8 cellular contexts compared by ENCODE assay signal in the genomic region with DNA sequence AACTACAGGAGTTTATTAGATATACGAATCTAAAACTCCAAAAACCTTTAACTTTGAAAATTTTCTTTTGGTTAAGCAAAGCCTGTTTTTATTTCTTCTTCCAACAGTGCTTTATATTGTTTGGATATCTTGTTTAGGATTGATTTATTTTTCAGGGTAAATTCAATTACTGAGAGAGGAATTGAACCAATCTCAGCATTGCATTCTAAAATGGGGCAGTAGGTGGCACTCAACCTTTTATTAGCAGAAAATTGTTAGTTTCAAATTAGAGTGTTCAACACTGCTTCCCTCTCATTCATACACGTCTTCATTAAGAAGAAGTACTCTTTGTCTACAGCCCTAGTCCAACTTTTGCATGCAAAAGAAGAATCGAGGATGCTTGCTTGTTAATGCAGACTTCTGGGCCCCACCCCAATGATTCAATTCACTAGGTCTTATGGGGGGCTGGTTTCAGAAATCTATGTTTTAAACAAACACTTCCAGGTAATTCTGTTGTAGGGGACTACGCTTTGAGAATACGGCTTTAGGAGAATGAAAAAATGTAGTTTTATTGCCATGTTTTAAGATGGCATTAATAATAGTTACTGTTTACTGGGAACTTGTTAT. TPM values are rescaled to one million over a fixed set of nuclear protein-coding genes. Genes with fewer than 3 reads are reported as not detected.
A peak's percentile ranks its signal among the peaks of the same experiment; 100 is the strongest.
DNase-seq lines count a peak whose midpoint lies in the region; ATAC-seq and TF ChIP-seq lines count a peak whose summit lies in the region.

No MANE protein-coding gene starts in this region.

- peaks cover 44% of the 10 kb centered on the region for H3K4me1 Mint-ChIP-seq in endothelial cell (ENCODE audit: unreplicated experiment)
- H3K4me1 Mint-ChIP-seq in osteocyte (ENCODE audit: unreplicated experiment) = no peaks in the 10 kb centered on the region

- no peaks in the 10 kb centered on the region for H3K9me3 Mint-ChIP-seq in endothelial cell (ENCODE audit: unreplicated experiment)
- no peaks in the 10 kb centered on the region for H3K9me3 Mint-ChIP-seq in osteocyte (ENCODE audit: unreplicated experiment)

- TF ChIP-seq CTCF in GM10248 (IDR thresholded peaks at IDR 0.05; ENCODE audit: control extremely low read depth, extremely low read depth, low read depth, missing control alignments) (peak; percentile 48), LNCaP clone FGC (IDR thresholded peaks at IDR 0.05; ENCODE audit: control insufficient read depth, extremely low read depth, insufficient read depth) (peak; percentile 71), endothelial cell (IDR thresholded peaks at IDR 0.05; ENCODE audit: unreplicated experiment) (peak; percentile 71), osteocyte (IDR thresholded peaks at IDR 0.05) (peak; percentile 61)

- CTCF ChIA-PET in GM10248 (lab: Yijun Ruan, JAX) = interaction anchor here (0.7 to 1.3 kb wide), 7 partner anchors 9 to 50 kb away, joined by 3 to 6 read pairs (median 4); no protein-coding TSS in a partner anchor

- H3K4me3 Mint-ChIP-seq in endothelial cell (ENCODE audit: unreplicated experiment) = peak overlapping the region; percentile 84
- no peak overlapping the region for H3K4me3 Mint-ChIP-seq in osteocyte (ENCODE audit: unreplicated experiment)

- DNase-seq in GM10248 (ENCODE audit: extremely low spot score) (no peak), LNCaP clone FGC (ENCODE audit: low read depth) (no peak), endothelial cell (ENCODE audit: low spot score) (peak; percentile 26), osteocyte (ENCODE audit: extremely low spot score, unreplicated experiment) (no peak), GF-D8 (lab: John Stamatoyannopoulos, UW) (no peak), LoVo (ENCODE audit: low spot score) (no peak)

- no peak overlapping the region for H3K4me3 ChIP-seq in LNCaP clone FGC (ENCODE audit: low read depth, low read length)

- peaks cover 3% of the 10 kb centered on the region for H3K27me3 Mint-ChIP-seq in endothelial cell (ENCODE audit: unreplicated experiment)
- H3K27me3 Mint-ChIP-seq in osteocyte (ENCODE audit: unreplicated experiment) = no peaks in the 10 kb centered on the region

- peaks cover 27% of the 10 kb centered on the region for H3K36me3 Mint-ChIP-seq in endothelial cell (ENCODE audit: low read depth, unreplicated experiment)
- peaks cover 22% of the 10 kb centered on the region for H3K36me3 Mint-ChIP-seq in osteocyte (ENCODE audit: unreplicated experiment)

- POLR2A ChIA-PET in GM10248 (lab: Yijun Ruan, JAX) = no interaction called here

- ATAC-seq in HG03521 (IDR thresholded peaks at IDR 0.05; ENCODE audit: unreplicated experiment) (no peak), GM21723 (IDR thresholded peaks at IDR 0.05; ENCODE audit: unreplicated experiment) (no peak)

- peak overlapping the region; percentile 95 for H3K27ac Mint-ChIP-seq in endothelial cell (ENCODE audit: unreplicated experiment)
- no peak overlapping the region for H3K27ac Mint-ChIP-seq in osteocyte (ENCODE audit: unreplicated experiment)

RNA-seq across cellular contexts. Expression of gene MRPL22, which starts 26.6 kb away (rescaled TPM):
- 63.6 TPM for total RNA-seq in endothelial cell (ENCODE audit: unreplicated experiment)
- total RNA-seq in osteocyte = 35.8 and 39.1 TPM in 2 replicates

RNA-seq across cellular contexts. Expression of gene GEMIN5, which starts 29.5 kb away (rescaled TPM):
- total RNA-seq in endothelial cell (ENCODE audit: unreplicated experiment) (16.9 TPM), osteocyte (17.6 and 19.6 TPM in 2 replicates)

RNA-seq across cellular contexts. Expression of gene KIF4B, which starts 46.0 kb away (rescaled TPM):
- total RNA-seq in endothelial cell (ENCODE audit: unreplicated experiment) (0.54 TPM), osteocyte (not detected in 2 replicates)
